In genomic region chr20:41692479-41693135, GRCh38 we compare ENCODE assay signal across 8 cellular contexts.
DNase-seq lines count a peak whose midpoint lies in the region; ATAC-seq and TF ChIP-seq lines count a peak whose summit lies in the region.

No MANE protein-coding gene starts in this region.

- H3K4me3 ChIP-seq in left lung: peak overlapping the region; percentile 55 to 64

- H3K36me3 ChIP-seq in left lung: no peaks in the 10 kb centered on the region

- intact Hi-C loops in left lung (cut with DNase I): no loop called here

- H3K9me3 ChIP-seq in left lung: no peaks in the 10 kb centered on the region

- H3K4me1 ChIP-seq in left lung: peaks cover 0 to 8% of the 10 kb centered on the region in 2 donors

- peak overlapping the region; percentile 83 to 89 for H3K27ac ChIP-seq in left lung

- DNase-seq in NCI-H748 (lab: John Stamatoyannopoulos, UW; ENCODE audit: unreplicated experiment): peak; percentile 56
- no peak for DNase-seq in NCI-H748 treated with DMSO at 0.1 percent for 48 hours (lab: John Stamatoyannopoulos, UW)
- DNase-seq in NCI-H2227 (lab: John Stamatoyannopoulos, UW; ENCODE audit: unreplicated experiment): peak; percentile 91
- DNase-seq in activated CD4-positive, alpha-beta T cell treated with anti-CD3 and anti-CD28 coated beads, Interleukin-2, amount 50 U/mL, for 1 hour: peak; percentile 70
- peak; percentile 61 for DNase-seq in dedifferentiated amniotic fluid mesenchymal stem cell (ENCODE audit: extremely low spot score)
- peak; percentile 81 to 92 for DNase-seq in left lung
- DNase-seq in stimulated activated CD4-positive, alpha-beta T cell treated with anti-CD3 and anti-CD28 coated beads, Interleukin-2, amount 100 ng/mL, for 4 hours (ENCODE audit: low read depth): peak; percentile 54

- no peak for TF ChIP-seq CTCF in left lung (IDR thresholded peaks at IDR 0.05)

- H3K27me3 ChIP-seq in left lung: no peaks in the 10 kb centered on the region

- ATAC-seq in HG03095 (IDR thresholded peaks at IDR 0.05; ENCODE audit: unreplicated experiment): peak; percentile 31
- ATAC-seq in left lung: peak; percentile 75
